Comparison of ENCODE assay signal across 17 cellular contexts in the genomic region with DNA sequence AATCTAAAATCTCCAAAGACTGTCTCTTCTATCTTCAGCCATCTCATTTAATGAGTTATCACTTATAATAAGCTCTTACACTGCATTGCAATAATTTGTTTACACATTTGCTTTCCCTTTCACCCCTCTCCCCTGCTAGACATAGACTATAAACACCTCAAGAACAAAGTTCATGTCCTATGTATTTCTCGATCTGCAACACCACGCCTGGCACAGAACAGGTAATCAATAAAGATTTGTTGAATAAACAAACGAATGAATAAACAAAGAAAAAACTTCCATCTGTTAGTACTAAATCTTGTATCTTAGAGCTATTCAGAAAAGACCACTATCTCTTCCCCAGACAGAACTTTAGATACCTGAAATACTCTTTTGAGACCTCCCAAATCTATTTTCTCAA.
"Had no signal": no experiment of that assay in that cellular context is flagged by ENCODE, and none has a peak within 500 bp of the region (broad histone marks: within the 10 kb centered on the region; RNA-seq: fewer than 3 reads in every experiment).

No MANE protein-coding gene starts in this region.

- FAIRE-seq: keratinocyte, urothelium cell line had no signal

- H3K9me3 Mint-ChIP-seq: effector memory CD8-positive, alpha-beta T cell; naive thymus-derived CD8-positive, alpha-beta T cell; type B pancreatic cell had no signal

- H3K36me3 ChIP-seq: esophagus muscularis mucosa, gastroesophageal sphincter had no signal

- DNase-seq: effector memory CD8-positive, alpha-beta T cell; glutamatergic neuron; left ventricle myocardium superior; naive thymus-derived CD8-positive, alpha-beta T cell; right cardiac atrium; spleen; stimulated activated CD4-positive, alpha-beta T cell treated with anti-CD3 and anti-CD28 coated beads, Interleukin-15, amount 100 ng/mL, for 24 hours; stimulated activated CD4-positive, alpha-beta T cell treated with anti-CD3 and anti-CD28 coated beads, Interleukin-1b, Interleukin-23, amount 100 ng/mL, for 48 hours; stimulated activated naive CD4-positive, alpha-beta T cell; stomach; substantia nigra had no signal

- H3K9me3 ChIP-seq: esophagus muscularis mucosa, gastroesophageal sphincter, spleen, stomach had no signal

- H3K27me3 Mint-ChIP-seq: effector memory CD8-positive, alpha-beta T cell; naive thymus-derived CD8-positive, alpha-beta T cell; type B pancreatic cell had no signal

- H3K27me3 ChIP-seq: esophagus muscularis mucosa, gastroesophageal sphincter, spleen, stomach had no signal

- H3K27ac Mint-ChIP-seq: effector memory CD8-positive, alpha-beta T cell; naive thymus-derived CD8-positive, alpha-beta T cell; type B pancreatic cell had no signal

- H3K27ac ChIP-seq: epithelial cell of prostate, esophagus muscularis mucosa, gastroesophageal sphincter, spleen, stomach had no signal

- H3K4me3 ChIP-seq: esophagus muscularis mucosa, gastroesophageal sphincter, spleen, stomach had no signal

- ATAC-seq: effector memory CD8-positive, alpha-beta T cell; gastroesophageal sphincter; left ventricle myocardium superior; naive thymus-derived CD8-positive, alpha-beta T cell; right cardiac atrium had no signal

- H3K4me3 Mint-ChIP-seq: effector memory CD8-positive, alpha-beta T cell; naive thymus-derived CD8-positive, alpha-beta T cell; type B pancreatic cell had no signal
